Comparison of ENCODE assay signal across 8 cellular contexts in genomic region chr2:132448771-132449170, GRCh38. TPM values are rescaled to one million over a fixed set of nuclear protein-coding genes. Genes with fewer than 3 reads are reported as not detected.
DNase-seq lines count a peak whose midpoint lies in the region; ATAC-seq, FAIRE-seq and TF ChIP-seq lines count a peak whose summit lies in the region.

No MANE protein-coding gene starts in this region.

- H3K9me1 ChIP-seq in K562 (ENCODE audit: control insufficient read depth, insufficient read depth, low read length): no peaks in the 10 kb centered on the region

- H3K79me2 ChIP-seq in K562 (ENCODE audit: control insufficient read depth, insufficient read depth, low read length): no peaks in the 10 kb centered on the region

- in situ Hi-C loops in K562 (cut with MboI): no loop called here

- H2AFZ ChIP-seq in K562 (ENCODE audit: low read depth, low read length): no peak overlapping the region

- H3K9ac ChIP-seq in K562 (ENCODE audit: insufficient read depth in 1 of 2, low read depth in 2 of 2, low read length in 2 of 2): no peak overlapping the region

- H3K9me3 ChIP-seq in K562 (replicated peaks; ENCODE audit: control insufficient read depth, insufficient read depth, low read depth, low read length): no peaks in the 10 kb centered on the region
- H3K9me3 ChIP-seq in lower lobe of right lung: peaks cover 6% of the 10 kb centered on the region

- FAIRE-seq in K562 (lab: Jason Lieb, UNC): no peak

- intact Hi-C loops in K562 (cut with micrococcal nuclease) (no loop called here), lower lobe of right lung (cut with DNase I) (no loop called here)

- H4K20me1 ChIP-seq in K562 (replicated peaks; ENCODE audit: control insufficient read depth, insufficient read depth, low read length): no peaks in the 10 kb centered on the region

- DNase-seq in LHCN-M2 (ENCODE audit: low read depth): peak; percentile 51
- DNase-seq in K562 (ENCODE audit: extremely low read depth in 1 of 4, low spot score in 3 of 4): no peak
- DNase-seq in lower lobe of right lung: no peak
- no peak for DNase-seq in activated naive CD4-positive, alpha-beta T cell (lab: John Stamatoyannopoulos, UW)
- DNase-seq in SK-N-DZ (ENCODE audit: low spot score): no peak

- H3K4me3 ChIP-seq in K562: no peak overlapping the region
- no peak overlapping the region for H3K4me3 ChIP-seq in lower lobe of right lung

- POLR2A ChIA-PET in K562 (lab: Yijun Ruan, JAX): interaction anchor here (0.7 kb wide), 1 partner anchor 11 kb away, joined by 3 read pairs; no protein-coding TSS in a partner anchor

- peak; percentile 22 for TF ChIP-seq CTCF in C4-2B (conservative IDR thresholded peaks at IDR 0.05)
- peak; percentile 14 to 48 (median 32); a peak in 3 of 6 replicates for TF ChIP-seq CTCF in K562 (IDR thresholded peaks at IDR 0.05 in 2 of 3, conservative IDR thresholded peaks at IDR 0.05 in 1 of 3; ENCODE audit: insufficient read depth in 2 of 3, low read depth in 1 of 3, low read length in 3 of 3)
- peak; percentile 32 for TF ChIP-seq CTCF in lower lobe of right lung (IDR thresholded peaks at IDR 0.05)

- BruUV-seq in K562 (replicated peaks; lab: Mats Ljungman, UMichigan): no TSS peak

- no peak overlapping the region for H3K4me2 ChIP-seq in K562 (ENCODE audit: insufficient read depth, low read length)

- 0% methylated on average over 4 of the region's 4 CpGs for WGBS in K562 (ENCODE audit: insufficient coverage, low coverage, missing lambda C conversion rate)

- TF ChIP-seq POLR2A in K562 (conservative IDR thresholded peaks at IDR 0.05): no peak

- H3K27ac ChIP-seq in C4-2B (no peak overlapping the region), K562 (ENCODE audit: extremely low read depth, low read depth, low read length) (no peak overlapping the region), lower lobe of right lung (no peak overlapping the region)

- CTCF ChIA-PET in K562 (lab: Yijun Ruan, JAX; ENCODE audit: low intra/inter-chr PET ratio): no interaction called here

- H3K4me1 ChIP-seq in K562 (replicated peaks in 1 of 2; ENCODE audit: control insufficient read depth in 2 of 2, insufficient read depth in 2 of 2, low read length in 2 of 2) (no peaks in the 10 kb centered on the region), lower lobe of right lung (no peaks in the 10 kb centered on the region)

- ATAC-seq in K562: peak; percentile 42; the same call in 1 of the 3 replicates
- no peak for ATAC-seq in lower lobe of right lung
- ATAC-seq in GM21717 (IDR thresholded peaks at IDR 0.05; ENCODE audit: unreplicated experiment): no peak
- no peak for ATAC-seq in HG02840 (IDR thresholded peaks at IDR 0.05; ENCODE audit: low FRiP score, unreplicated experiment)

- H3K36me3 ChIP-seq in K562 (ENCODE audit: control insufficient read depth, insufficient read depth, low read length) (no peaks in the 10 kb centered on the region), lower lobe of right lung (no peaks in the 10 kb centered on the region)

- TF ChIP-seq EP300 in K562 (IDR thresholded peaks at IDR 0.05; ENCODE audit: low read length): no peak

- TF ChIP-seq RAD21 in K562 (CRISPR knock-in tag; conservative IDR thresholded peaks at IDR 0.05 in 1 of 2, IDR thresholded peaks at IDR 0.05 in 1 of 2): no peak

- H3K27me3 ChIP-seq in K562 (ENCODE audit: control insufficient read depth in 2 of 2, insufficient read depth in 2 of 2, low read length in 2 of 2): no peaks in the 10 kb centered on the region
- no peaks in the 10 kb centered on the region for H3K27me3 ChIP-seq in lower lobe of right lung (ENCODE audit: low read depth)

TF ChIP-seq in K562, 482 proteins besides CTCF, POLR2A, EP300 and RAD21:
- TF ChIP-seq PRPF4 (IDR thresholded peaks at IDR 0.05; ENCODE audit: insufficient read depth, low read depth, low read length, poor library complexity, severe bottlenecking): no peak
- no peak for TF ChIP-seq MTF1 (CRISPR knock-in tag; IDR thresholded peaks at IDR 0.05; ENCODE audit: borderline replicate concordance)
- no peak for TF ChIP-seq CBFA2T3 (IDR thresholded peaks at IDR 0.05)
- TF ChIP-seq BCOR (IDR thresholded peaks at IDR 0.05): no peak
- no peak for TF ChIP-seq PTTG1 (tag; IDR thresholded peaks at IDR 0.05; ENCODE audit: low read depth)
- no peak for TF ChIP-seq ZNF146 (CRISPR knock-in tag; IDR thresholded peaks at IDR 0.05; ENCODE audit: unreplicated experiment)
- no peak for TF ChIP-seq ARID4B (CRISPR knock-in tag; IDR thresholded peaks at IDR 0.05)
- TF ChIP-seq NCOR1 (IDR thresholded peaks at IDR 0.05): no peak
- TF ChIP-seq ATF3 (IDR thresholded peaks at IDR 0.05): no peak
- no peak for TF ChIP-seq ATF3 (CRISPR knock-in tag; conservative IDR thresholded peaks at IDR 0.05)
- TF ChIP-seq FOXJ3 (CRISPR knock-in tag; IDR thresholded peaks at IDR 0.05): no peak

RNA-seq across cellular contexts. Expression of gene GPR39, which starts 32.2 kb away (rescaled TPM):
- total RNA-seq in LHCN-M2 (2014; rRNA removed) (2.6 and 3.8 TPM in 2 replicates), K562 (2014; rRNA removed) (not detected in 2 replicates), K562 (2014; rRNA removed; fragmentation: Illumina TruSeq; extraction: Trizol) (not detected in 2 replicates), K562 (2015; rRNA removed; fragmentation: Illumina TruSeq; extraction: Trizol) (not detected in 2 replicates), K562 (2021) (0.04 TPM in 1 of 2 replicates, not detected in the other), lower lobe of right lung (11.2 TPM)
- polyA plus RNA-seq in LHCN-M2 (2012): 3.4 TPM
- total RNA-seq in K562 (2011; cell fraction: chromatin; rRNA removed; ENCODE audit: low replicate concordance): not detected in 2 replicates
- total RNA-seq in K562 (2011; cell fraction: nucleolus; rRNA removed): not detected in 2 replicates
- not detected in 2 replicates for total RNA-seq in K562 (2011; cell fraction: nucleoplasm; rRNA removed)
- polyA plus RNA-seq in K562 (2011; rRNA removed) (not detected in 2 replicates), K562 (2014; fragmentation: Illumina TruSeq; extraction: Trizol) (not detected in 2 replicates), K562 (2014; fragmentation: Nextera tagmentation; extraction: Ambion mirVana) (not detected), K562 (2014; rRNA removed) (not detected in 2 replicates)
- polyA plus RNA-seq in K562 (2011; cell fraction: cytosol; rRNA removed): not detected in 2 replicates
- not detected in 2 replicates for polyA plus RNA-seq in K562 (2011; cell fraction: nucleus; rRNA removed)
- polyA plus RNA-seq in K562 (2012): not detected in 2 replicates
- polyA minus RNA-seq in K562 (2011; rRNA and poly(A)+ RNA removed): not detected in 2 replicates
- not detected in 2 replicates for polyA minus RNA-seq in K562 (2011; cell fraction: cytosol; rRNA and poly(A)+ RNA removed)
- polyA minus RNA-seq in K562 (2011; cell fraction: nucleus; rRNA and poly(A)+ RNA removed): not detected in 2 replicates
- not detected in 2 replicates for polyA plus RNA-seq in SK-N-DZ (2014; cell fraction: cytosol; rRNA removed)
- not detected in 2 replicates for polyA plus RNA-seq in SK-N-DZ (2014; cell fraction: nucleus; rRNA removed)
